ENCODE assay signal across 2 cellular contexts in the genomic region with DNA sequence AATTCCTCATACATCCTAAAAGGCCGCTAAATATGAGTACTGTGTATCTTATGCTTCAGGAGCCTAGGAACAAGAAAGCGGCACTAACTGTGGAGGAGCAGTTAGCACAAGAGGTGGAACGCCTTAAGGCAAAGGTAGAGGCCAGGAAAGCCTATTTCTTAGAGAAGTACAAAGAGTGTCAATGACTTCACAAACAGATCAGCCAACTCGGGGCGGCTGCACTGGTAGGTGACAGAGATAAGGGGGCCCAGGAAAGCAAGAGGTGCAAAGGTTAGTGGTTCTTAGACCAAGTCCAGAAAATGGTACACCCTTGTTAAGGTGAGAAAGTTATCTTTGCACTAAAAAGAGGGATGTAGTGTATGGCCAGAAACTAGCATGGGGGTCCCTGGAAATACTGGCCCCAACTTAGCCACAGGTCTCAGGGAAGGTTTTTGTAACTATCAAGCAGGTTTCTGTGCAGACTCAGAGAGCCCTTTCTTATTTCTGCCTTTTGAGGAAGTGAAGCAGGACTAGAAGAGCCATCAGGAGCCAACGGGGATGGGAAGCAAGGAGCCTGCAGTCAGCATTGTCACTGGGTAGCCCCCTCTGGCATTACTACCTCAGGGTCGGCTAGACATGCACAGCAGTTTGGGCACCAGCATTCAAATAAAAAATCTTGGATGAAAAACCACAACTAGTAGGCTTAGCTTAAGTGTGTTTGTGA.
TF ChIP-seq lines count a peak whose summit lies in the region.

No MANE protein-coding gene starts in this region.

TF ChIP-seq in GM12891, 5 proteins besides CTCF, POLR2A, EP300 and RAD21:
- no peak for TF ChIP-seq TAF1 (IDR thresholded peaks at IDR 0.05; ENCODE audit: low read depth, low read length)
- no peak for TF ChIP-seq POU2F2 (IDR thresholded peaks at IDR 0.05; ENCODE audit: low read depth, low read length)
- no peak for TF ChIP-seq PAX5 (IDR thresholded peaks at IDR 0.05; ENCODE audit: insufficient read depth, low read length, severe bottlenecking)
- TF ChIP-seq POLR2AphosphoS5 (IDR thresholded peaks at IDR 0.05; ENCODE audit: low read depth, low read length), result no peak
- peak; percentile 41 for TF ChIP-seq SPI1 (IDR thresholded peaks at IDR 0.05; ENCODE audit: low read depth, low read length)
TF ChIP-seq in GM12891: peak in this region for 1.

TF ChIP-seq in K562, 482 proteins besides CTCF, POLR2A, EP300 and RAD21:
- TF ChIP-seq ZNF644 (tag; IDR thresholded peaks at IDR 0.05; ENCODE audit: low read depth) (no peak), SPI1 (IDR thresholded peaks at IDR 0.05; ENCODE audit: borderline replicate concordance, low read depth, low read length) (peak; percentile 70; the same call in 1 of the 2 replicates)
